Comparison of ENCODE assay signal across 17 cellular contexts in genomic region chr3:52004906-52005395, GRCh38. TPM values are rescaled to one million over a fixed set of nuclear protein-coding genes. Genes with fewer than 3 reads are reported as not detected.
DNase-seq lines count a peak whose midpoint lies in the region; ATAC-seq and TF ChIP-seq lines count a peak whose summit lies in the region.
"Had no signal": no experiment of that assay in that cellular context is flagged by ENCODE, and none has a peak within 500 bp of the region (broad histone marks: within the 10 kb centered on the region; RNA-seq: fewer than 3 reads in every experiment).

No MANE protein-coding gene starts in this region.

- no peaks in the 10 kb centered on the region for H3K9me2 ChIP-seq in GM23338 (ENCODE audit: insufficient read depth)

- no peaks in the 10 kb centered on the region for H3K9me3 ChIP-seq in T-helper 17 cell (ENCODE audit: control insufficient read depth, low read length, poor library complexity, severe bottlenecking)
- H3K9me3 ChIP-seq: pancreas had no signal

- no peak overlapping the region for H3K27ac ChIP-seq in GM23338 (ENCODE audit: low read depth)

- H3K36me3 Mint-ChIP-seq in GM23338 (ENCODE audit: low read depth) (no peaks in the 10 kb centered on the region), T-helper 17 cell (ENCODE audit: low read depth) (no peaks in the 10 kb centered on the region)
- H3K36me3 Mint-ChIP-seq: activated CD8-positive, alpha-beta memory T cell treated with anti-CD3 and anti-CD28 coated beads, Interleukin-2, amount 10 ng/mL, durations not matched to agents 7 days and 5 days; activated naive CD4-positive, alpha-beta T cell treated with anti-CD3 and anti-CD28 coated beads, Interleukin-2, amount 10 ng/mL, durations not matched to agents 7 days and 5 days; IgD-negative memory B cell had no signal

- peak overlapping the region; percentile 73; the same call in 1 of the 2 replicates for H3K4me2 ChIP-seq in GM23338

- intact Hi-C loops in left ventricle myocardium superior (cut with micrococcal nuclease): loop anchor here (2.0 to 10.0 kb wide), 3 partner anchors 50 to 140 kb away; partner anchors contain the start of gene DUSP7
- intact Hi-C loops in sciatic nerve (cut with DNase I): loop anchor here (5.0 kb wide), 2 partner anchors 47 to 337 kb away; no protein-coding TSS in a partner anchor

- H4K20me1 ChIP-seq in GM23338 (replicated peaks; ENCODE audit: insufficient read depth): no peaks in the 10 kb centered on the region

- H3K27ac Mint-ChIP-seq in GM23338 (no peak overlapping the region), T-helper 17 cell (peak overlapping the region; percentile 45)
- H3K27ac Mint-ChIP-seq: activated CD8-positive, alpha-beta memory T cell treated with anti-CD3 and anti-CD28 coated beads, Interleukin-2, amount 10 ng/mL, durations not matched to agents 7 days and 5 days; activated naive CD4-positive, alpha-beta T cell treated with anti-CD3 and anti-CD28 coated beads, Interleukin-2, amount 10 ng/mL, durations not matched to agents 7 days and 5 days; IgD-negative memory B cell had no signal

- no peak for TF ChIP-seq CTCF in GM23338 (conservative IDR thresholded peaks at IDR 0.05; ENCODE audit: low read depth in 2 of 2)

- H3K4me1 ChIP-seq in GM23338 (ENCODE audit: insufficient read depth): peaks cover 30% of the 10 kb centered on the region; the same call in 1 of the 2 replicates

- H3K27me3 Mint-ChIP-seq in GM23338 (ENCODE audit: insufficient read depth, low read depth, poor library complexity) (peaks cover 22% of the 10 kb centered on the region), T-helper 17 cell (no peaks in the 10 kb centered on the region)
- H3K27me3 Mint-ChIP-seq: activated CD8-positive, alpha-beta memory T cell treated with anti-CD3 and anti-CD28 coated beads, Interleukin-2, amount 10 ng/mL, durations not matched to agents 7 days and 5 days had no signal

- peak overlapping the region; percentile 91 for H2AFZ ChIP-seq in GM23338

- no peaks in the 10 kb centered on the region; the same call in 1 of the 2 replicates for H3F3A ChIP-seq in GM23338 (replicated peaks; ENCODE audit: low read depth)

- H3K4me1 Mint-ChIP-seq in GM23338 (peaks cover 60% of the 10 kb centered on the region), T-helper 17 cell (peaks cover 10% of the 10 kb centered on the region)

- H3K79me2 ChIP-seq in GM23338 (replicated peaks; ENCODE audit: insufficient read depth): no peaks in the 10 kb centered on the region

- H3K9me3 Mint-ChIP-seq in GM23338: no peaks in the 10 kb centered on the region
- H3K9me3 Mint-ChIP-seq: activated naive CD4-positive, alpha-beta T cell treated with anti-CD3 and anti-CD28 coated beads, Interleukin-2, amount 10 ng/mL, durations not matched to agents 7 days and 5 days; IgD-negative memory B cell had no signal

- H3K4me3 Mint-ChIP-seq in GM23338: peak overlapping the region; percentile 59; the same call in 2 of the 3 replicates
- peak overlapping the region; percentile 68 for H3K4me3 Mint-ChIP-seq in T-helper 17 cell
- H3K4me3 Mint-ChIP-seq: activated CD8-positive, alpha-beta memory T cell treated with anti-CD3 and anti-CD28 coated beads, Interleukin-2, amount 10 ng/mL, durations not matched to agents 7 days and 5 days; activated naive CD4-positive, alpha-beta T cell treated with anti-CD3 and anti-CD28 coated beads, Interleukin-2, amount 10 ng/mL, durations not matched to agents 7 days and 5 days; IgD-negative memory B cell had no signal

- H3K4me3 ChIP-seq in GM23338: peak overlapping the region; percentile 47; the same call in 1 of the 2 replicates

- H3K27me3 ChIP-seq in GM23338 (ENCODE audit: insufficient read depth): no peaks in the 10 kb centered on the region
- H3K27me3 ChIP-seq: pancreas had no signal

- ATAC-seq in GM23338 (no peak), T-helper 17 cell (no peak), left ventricle myocardium superior (peak; percentile 3), sciatic nerve (peak; percentile 3), GM19035 (IDR thresholded peaks at IDR 0.05; ENCODE audit: unreplicated experiment) (no peak), HG03520 (IDR thresholded peaks at IDR 0.05; ENCODE audit: unreplicated experiment) (no peak)
- ATAC-seq: activated CD8-positive, alpha-beta memory T cell treated with anti-CD3 and anti-CD28 coated beads, Interleukin-2, amount 10 ng/mL, durations not matched to agents 7 days and 5 days had no signal

- DNase-seq in GM23338 (ENCODE audit: low spot score) (no peak), T-helper 17 cell (no peak), left ventricle myocardium superior (no peak), sciatic nerve (ENCODE audit: low spot score) (no peak), EL (no peak)
- DNase-seq in stimulated activated CD4-positive, alpha-beta T cell treated with anti-CD3 and anti-CD28 coated beads, Interleukin-4, amount 100 ng/mL, for 4 hours: no peak
- DNase-seq: activated CD8-positive, alpha-beta memory T cell treated with anti-CD3 and anti-CD28 coated beads, Interleukin-2, amount 10 ng/mL, durations not matched to agents 7 days and 5 days; activated naive CD4-positive, alpha-beta T cell treated with anti-CD3 and anti-CD28 coated beads, Interleukin-2, amount 10 ng/mL, durations not matched to agents 7 days and 5 days; central memory CD4-positive, alpha-beta T cell; DMS53; NCI-H1436; NCI-H774; SIG-M5 had no signal

- no peaks in the 10 kb centered on the region for H3K36me3 ChIP-seq in GM23338 (ENCODE audit: insufficient read depth)
- H3K36me3 ChIP-seq: pancreas had no signal

TF ChIP-seq in GM23338, 12 proteins besides CTCF, POLR2A, EP300 and RAD21 (continues in another document):
- no peak for TF ChIP-seq STAT1 (IDR thresholded peaks at IDR 0.05; ENCODE audit: unreplicated experiment)
- no peak for TF ChIP-seq REST (IDR thresholded peaks at IDR 0.05; ENCODE audit: unreplicated experiment)
- TF ChIP-seq EZH2 (IDR thresholded peaks at IDR 0.05; ENCODE audit: low read depth, unreplicated experiment): no peak
- TF ChIP-seq ZNF114 (CRISPR knock-in tag; IDR thresholded peaks at IDR 0.05): no peak
- TF ChIP-seq NANOG (IDR thresholded peaks at IDR 0.05; ENCODE audit: borderline replicate concordance): no peak

RNA-seq across cellular contexts. Expression of gene RPL29, which starts 9.3 kb away (rescaled TPM):
- 1,341 and 1,471 TPM in 2 replicates for total RNA-seq in GM23338 (2014; rRNA removed; shearing (Covaris generic))
- 1,864 and 1,983 TPM in 2 replicates for polyA plus RNA-seq in GM23338 (2016; fragmentation: Nextera tagmentation; extraction: Ambion mirVana)
- total RNA-seq in T-helper 17 cell (1,000 to 10,000 TPM; 1,359 to 1,493 TPM), left ventricle myocardium superior (663 TPM), sciatic nerve (753 TPM)

RNA-seq across cellular contexts. Expression of gene ACY1, which starts 21.6 kb away (rescaled TPM):
- total RNA-seq in GM23338 (2014; rRNA removed; shearing (Covaris generic)): 62.8 and 91.3 TPM in 2 replicates
- polyA plus RNA-seq in GM23338 (2016; fragmentation: Nextera tagmentation; extraction: Ambion mirVana): 35.8 and 38.4 TPM in 2 replicates
- total RNA-seq in T-helper 17 cell (1 to 10 TPM; 7.1 to 7.6 TPM), left ventricle myocardium superior (18.5 TPM), sciatic nerve (21.9 TPM)

RNA-seq across cellular contexts. Expression of gene ABHD14A, which starts 30.1 kb away (rescaled TPM):
- 4.3 and 7.8 TPM in 2 replicates for total RNA-seq in GM23338 (2014; rRNA removed; shearing (Covaris generic))
- polyA plus RNA-seq in GM23338 (2016; fragmentation: Nextera tagmentation; extraction: Ambion mirVana): 12.7 TPM in 2 replicates
- total RNA-seq in T-helper 17 cell (10 to 100 TPM; 13.9 to 14.6 TPM), left ventricle myocardium superior (27.0 TPM), sciatic nerve (15.9 TPM)

RNA-seq across cellular contexts. Expression of gene ABHD14B, which starts 31.1 kb away (rescaled TPM):
- total RNA-seq in GM23338 (2014; rRNA removed; shearing (Covaris generic)): 8.0 and 11.1 TPM in 2 replicates
- 5.8 and 8.9 TPM in 2 replicates for polyA plus RNA-seq in GM23338 (2016; fragmentation: Nextera tagmentation; extraction: Ambion mirVana)
- 10 to 100 TPM; 34.8 to 51.1 TPM for total RNA-seq in T-helper 17 cell
- total RNA-seq in left ventricle myocardium superior: 13.1 TPM
- total RNA-seq in sciatic nerve: 42.3 TPM

RNA-seq across cellular contexts. Expression of gene PCBP4, which starts 37.7 kb away (rescaled TPM):
- total RNA-seq in GM23338 (2014; rRNA removed; shearing (Covaris generic)): 26.8 and 37.6 TPM in 2 replicates
- polyA plus RNA-seq in GM23338 (2016; fragmentation: Nextera tagmentation; extraction: Ambion mirVana): 11.8 and 14.1 TPM in 2 replicates
- total RNA-seq in T-helper 17 cell (10 to 100 TPM; 20.2 to 28.7 TPM), left ventricle myocardium superior (71.6 TPM), sciatic nerve (145 TPM)

Comparison
In these comparisons a context has a peak if more than half of its experiments do, and no peak if none do; other contexts are left out.
1. ATAC-seq: peak in left ventricle myocardium superior (single experiment) and sciatic nerve (single experiment); none in GM23338 (single experiment), T-helper 17 cell (single experiment), GM19035 (single experiment) and HG03520 (single experiment).